In the genomic region with DNA sequence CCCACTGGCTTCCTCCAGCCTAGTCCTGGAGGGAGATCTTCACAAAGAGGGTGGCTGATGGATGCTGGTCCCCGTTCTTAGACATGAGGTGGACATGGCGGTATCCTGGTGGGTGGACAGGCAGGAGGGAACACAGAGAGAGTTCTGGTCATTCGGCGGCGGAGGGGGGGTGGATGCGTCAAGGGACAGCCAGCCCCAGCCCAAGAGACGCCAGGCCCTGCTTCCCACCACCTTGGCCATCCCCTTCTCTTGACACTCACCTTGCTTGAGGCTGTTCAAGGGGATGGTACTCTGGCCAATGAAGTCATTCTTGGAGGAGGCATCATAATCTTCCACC, we compare ENCODE assay signal across 2 cellular contexts.
A peak's percentile ranks its signal among the peaks of the same experiment; 100 is the strongest.
TF ChIP-seq lines count a peak whose summit lies in the region.

No MANE protein-coding gene starts in this region.

TF ChIP-seq in HepG2, 621 proteins besides CTCF, POLR2A, EP300 and RAD21:
- TF ChIP-seq ZNF205 (CRISPR knock-in tag; IDR thresholded peaks at IDR 0.05) (no peak), ZFP1 (CRISPR knock-in tag; IDR thresholded peaks at IDR 0.05) (no peak), MIXL1 (CRISPR knock-in tag; IDR thresholded peaks at IDR 0.05) (no peak), CBX5 (CRISPR knock-in tag; IDR thresholded peaks at IDR 0.05; ENCODE audit: borderline replicate concordance) (no peak), SMC3 (IDR thresholded peaks at IDR 0.05; ENCODE audit: low read length) (no peak), POLR2AphosphoS5 (IDR thresholded peaks at IDR 0.05; ENCODE audit: low read depth, low read length) (no peak)
- TF ChIP-seq, protein P1, sequence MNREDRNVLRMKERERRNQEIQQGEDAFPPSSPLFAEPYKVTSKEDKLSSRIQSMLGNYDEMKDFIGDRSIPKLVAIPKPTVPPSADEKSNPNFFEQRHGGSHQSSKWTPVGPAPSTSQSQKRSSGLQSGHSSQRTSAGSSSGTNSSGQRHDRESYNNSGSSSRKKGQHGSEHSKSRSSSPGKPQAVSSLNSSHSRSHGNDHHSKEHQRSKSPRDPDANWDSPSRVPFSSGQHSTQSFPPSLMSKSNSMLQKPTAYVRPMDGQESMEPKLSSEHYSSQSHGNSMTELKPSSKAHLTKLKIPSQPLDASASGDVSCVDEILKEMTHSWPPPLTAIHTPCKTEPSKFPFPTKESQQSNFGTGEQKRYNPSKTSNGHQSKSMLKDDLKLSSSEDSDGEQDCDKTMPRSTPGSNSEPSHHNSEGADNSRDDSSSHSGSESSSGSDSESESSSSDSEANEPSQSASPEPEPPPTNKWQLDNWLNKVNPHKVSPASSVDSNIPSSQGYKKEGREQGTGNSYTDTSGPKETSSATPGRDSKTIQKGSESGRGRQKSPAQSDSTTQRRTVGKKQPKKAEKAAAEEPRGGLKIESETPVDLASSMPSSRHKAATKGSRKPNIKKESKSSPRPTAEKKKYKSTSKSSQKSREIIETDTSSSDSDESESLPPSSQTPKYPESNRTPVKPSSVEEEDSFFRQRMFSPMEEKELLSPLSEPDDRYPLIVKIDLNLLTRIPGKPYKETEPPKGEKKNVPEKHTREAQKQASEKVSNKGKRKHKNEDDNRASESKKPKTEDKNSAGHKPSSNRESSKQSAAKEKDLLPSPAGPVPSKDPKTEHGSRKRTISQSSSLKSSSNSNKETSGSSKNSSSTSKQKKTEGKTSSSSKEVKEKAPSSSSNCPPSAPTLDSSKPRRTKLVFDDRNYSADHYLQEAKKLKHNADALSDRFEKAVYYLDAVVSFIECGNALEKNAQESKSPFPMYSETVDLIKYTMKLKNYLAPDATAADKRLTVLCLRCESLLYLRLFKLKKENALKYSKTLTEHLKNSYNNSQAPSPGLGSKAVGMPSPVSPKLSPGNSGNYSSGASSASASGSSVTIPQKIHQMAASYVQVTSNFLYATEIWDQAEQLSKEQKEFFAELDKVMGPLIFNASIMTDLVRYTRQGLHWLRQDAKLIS (CRISPR knock-in tag; IDR thresholded peaks at IDR 0.05): no peak

TF ChIP-seq in K562, 482 proteins besides CTCF, POLR2A, EP300 and RAD21:
- TF ChIP-seq, protein P2, sequence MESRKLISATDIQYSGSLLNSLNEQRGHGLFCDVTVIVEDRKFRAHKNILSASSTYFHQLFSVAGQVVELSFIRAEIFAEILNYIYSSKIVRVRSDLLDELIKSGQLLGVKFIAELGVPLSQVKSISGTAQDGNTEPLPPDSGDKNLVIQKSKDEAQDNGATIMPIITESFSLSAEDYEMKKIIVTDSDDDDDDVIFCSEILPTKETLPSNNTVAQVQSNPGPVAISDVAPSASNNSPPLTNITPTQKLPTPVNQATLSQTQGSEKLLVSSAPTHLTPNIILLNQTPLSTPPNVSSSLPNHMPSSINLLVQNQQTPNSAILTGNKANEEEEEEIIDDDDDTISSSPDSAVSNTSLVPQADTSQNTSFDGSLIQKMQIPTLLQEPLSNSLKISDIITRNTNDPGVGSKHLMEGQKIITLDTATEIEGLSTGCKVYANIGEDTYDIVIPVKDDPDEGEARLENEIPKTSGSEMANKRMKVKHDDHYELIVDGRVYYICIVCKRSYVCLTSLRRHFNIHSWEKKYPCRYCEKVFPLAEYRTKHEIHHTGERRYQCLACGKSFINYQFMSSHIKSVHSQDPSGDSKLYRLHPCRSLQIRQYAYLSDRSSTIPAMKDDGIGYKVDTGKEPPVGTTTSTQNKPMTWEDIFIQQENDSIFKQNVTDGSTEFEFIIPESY (CRISPR knock-in tag; IDR thresholded peaks at IDR 0.05): peak; percentile 25; the same call in 1 of the 2 replicates
- TF ChIP-seq ZNF239 (CRISPR knock-in tag; IDR thresholded peaks at IDR 0.05) (no peak), RBFOX2 (IDR thresholded peaks at IDR 0.05; ENCODE audit: low read depth, low read length) (peak; percentile 11; the same call in 1 of the 2 replicates), CREB1 (IDR thresholded peaks at IDR 0.05) (no peak), CREB1 (CRISPR knock-in tag; IDR thresholded peaks at IDR 0.05) (no peak)
